In genomic region chr18:830315-830901, GRCh38 we compare ENCODE assay signal across 8 cellular contexts. TPM values are rescaled to one million over a fixed set of nuclear protein-coding genes. Genes with fewer than 3 reads are reported as not detected.
DNase-seq lines count a peak whose midpoint lies in the region; ATAC-seq and TF ChIP-seq lines count a peak whose summit lies in the region.

No MANE protein-coding gene starts in this region.

- H3K9me3 Mint-ChIP-seq in neural crest cell, result no peaks in the 10 kb centered on the region

- H3K27me3 ChIP-seq in OCI-LY3 (ENCODE audit: low read depth, low read length), result 0 out of 2 replicates have a peak, but pooled peaks cover 2% of the 10 kb centered on the region

- H3K4me3 Mint-ChIP-seq in neural crest cell, result peak overlapping the region; percentile 0

- no peaks in the 10 kb centered on the region for H3K27me3 Mint-ChIP-seq in neural crest cell (ENCODE audit: low read depth)

- H3K79me2 ChIP-seq in OCI-LY3 (ENCODE audit: low read length), result no peaks in the 10 kb centered on the region

- peak overlapping the region; percentile 3 for H3K27ac Mint-ChIP-seq in neural crest cell (ENCODE audit: unreplicated experiment)

- no peaks in the 10 kb centered on the region for H3K9me3 ChIP-seq in OCI-LY3 (ENCODE audit: insufficient read depth, low read length)

- no peak for TF ChIP-seq CTCF in OCI-LY3 (IDR thresholded peaks at IDR 0.05; ENCODE audit: low read depth, low read length)
- TF ChIP-seq CTCF in neural crest cell (conservative IDR thresholded peaks at IDR 0.05), result no peak

- H4K20me1 ChIP-seq in OCI-LY3 (ENCODE audit: insufficient read depth, low read length), result no peaks in the 10 kb centered on the region

- no peaks in the 10 kb centered on the region for H3K36me3 ChIP-seq in OCI-LY3 (replicated peaks; ENCODE audit: low read depth, low read length)

- H3K4me1 Mint-ChIP-seq in neural crest cell, result peaks cover 28% of the 10 kb centered on the region

- no peaks in the 10 kb centered on the region for H3K4me1 ChIP-seq in OCI-LY3 (ENCODE audit: low read length)

- H3K4me2 ChIP-seq in OCI-LY3 (ENCODE audit: low read length), result peak overlapping the region; percentile 32

- DNase-seq in stimulated activated CD4-positive, alpha-beta T cell treated with anti-CD3 and anti-CD28 coated beads, Interleukin-4, amount 100 ng/mL, for 24 hours, result peak; percentile 16
- no peak for DNase-seq in stimulated activated CD4-positive, alpha-beta T cell treated with anti-CD3 and anti-CD28 coated beads, Interleukin-12 subunit alpha, Interleukin-12 subunit beta, amount 100 ng/mL, for 4 hours
- DNase-seq in dermis blood vessel endothelial cell (peak; percentile 96), neural crest cell (ENCODE audit: low read depth, low spot score) (no peak), NCI-H510A (lab: John Stamatoyannopoulos, UW) (no peak), COLO668 (lab: John Stamatoyannopoulos, UW; ENCODE audit: unreplicated experiment) (no peak)

- no peak overlapping the region for H3K4me3 ChIP-seq in OCI-LY3 (ENCODE audit: low read length)

- H3K27ac ChIP-seq in OCI-LY3 (ENCODE audit: low read length), result no peak overlapping the region

- peak overlapping the region; percentile 51; the same call in 1 of the 2 replicates for H2AFZ ChIP-seq in OCI-LY3 (ENCODE audit: low read depth, low read length)

- no peak overlapping the region for H3K9ac ChIP-seq in OCI-LY3 (ENCODE audit: low read length)

- peak; percentile 50 for ATAC-seq in HG02938 (IDR thresholded peaks at IDR 0.05; ENCODE audit: unreplicated experiment)

- no peaks in the 10 kb centered on the region for H3K36me3 Mint-ChIP-seq in neural crest cell (ENCODE audit: low read depth)

RNA-seq across cellular contexts. Expression of gene YES1, which starts 18.4 kb away (rescaled TPM):
- total RNA-seq in dermis blood vessel endothelial cell (302 and 318 TPM in 2 replicates), neural crest cell (54.7 and 58.7 TPM in 2 replicates)

Comparison
In these comparisons a context has a peak if more than half of its experiments do, and no peak if none do; other contexts are left out.
1. DNase-seq: peak in stimulated activated CD4-positive, alpha-beta T cell treated with anti-CD3 and anti-CD28 coated beads, Interleukin-4, amount 100 ng/mL, for 24 hours (single experiment) and dermis blood vessel endothelial cell (single experiment); none in stimulated activated CD4-positive, alpha-beta T cell treated with anti-CD3 and anti-CD28 coated beads, Interleukin-12 subunit alpha, Interleukin-12 subunit beta, amount 100 ng/mL, for 4 hours (single experiment), neural crest cell (single experiment), NCI-H510A (single experiment) and COLO668 (single experiment).